ENCODE assay signal across 9 cellular contexts in the genomic region with DNA sequence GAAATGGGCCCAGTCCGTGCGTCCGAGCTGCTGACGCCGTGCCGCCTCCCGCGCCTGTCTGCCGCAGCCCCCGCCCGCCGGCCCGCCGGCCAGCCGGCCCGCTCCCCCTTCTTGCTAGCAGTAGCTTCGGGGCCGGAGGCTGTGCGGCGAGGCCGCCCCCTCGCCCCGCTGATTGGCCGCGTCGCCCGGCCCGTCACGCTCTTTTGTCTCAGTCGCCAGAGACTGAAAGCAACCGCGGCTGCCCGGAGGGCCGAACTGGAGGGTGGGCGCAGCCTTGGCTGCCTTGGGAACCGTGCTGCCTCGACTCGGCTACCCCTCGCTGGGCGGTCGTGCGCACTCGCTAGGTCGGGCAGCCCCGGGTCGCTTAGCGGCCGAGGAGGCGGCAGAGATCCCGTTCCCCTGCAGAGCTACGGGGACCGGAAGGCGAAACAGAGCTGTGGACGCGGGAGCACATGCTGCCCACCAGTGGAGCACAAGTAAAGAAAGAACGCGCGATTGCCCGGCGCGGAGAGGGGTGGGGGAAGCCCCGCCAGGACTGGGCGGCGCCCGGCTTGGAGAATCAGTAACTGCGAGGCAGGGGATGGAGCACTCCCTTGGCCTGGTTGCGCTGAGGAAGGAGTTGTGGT. TPM values are rescaled to one million over a fixed set of nuclear protein-coding genes. Genes with fewer than 3 reads are reported as not detected.
DNase-seq lines count a peak whose midpoint lies in the region; ATAC-seq and TF ChIP-seq lines count a peak whose summit lies in the region.
"Had no signal": no experiment of that assay in that cellular context is flagged by ENCODE, and none has a peak within 500 bp of the region (broad histone marks: within the 10 kb centered on the region; RNA-seq: fewer than 3 reads in every experiment).

A gene (plus strand): TSS at position 198 of the 626 bp plus-strand sequence. CDS start 1,589 bp downstream, outside the sequence.

- TF ChIP-seq POLR2A in GM19099 (IDR thresholded peaks at IDR 0.05; ENCODE audit: extremely low read depth, insufficient read length, low read depth) (peak; percentile 69), thyroid gland (IDR thresholded peaks at IDR 0.05) (peak in 1 of 2 donors; percentile 17)

- H3K27ac ChIP-seq in mucosa of rectum (ENCODE audit: low read depth in 2 of 2, low read length in 2 of 2): peak within 1 kb of the TSS in 1 of 2 donors; percentile 43
- H3K27ac ChIP-seq in thyroid gland: peak within 1 kb of the TSS in 1 of 3 donors; percentile 17
- H3K27ac ChIP-seq: VCaP had no signal

- H3K4me3 ChIP-seq in mucosa of rectum (ENCODE audit: low read length in 2 of 2) (peak within 1 kb of the TSS; percentile 47 to 66), thyroid gland (replicated peaks in 1 of 3) (peak within 1 kb of the TSS in 2 of 3 donors; percentile 25 to 26)

- WGBS in thyroid gland, 2 donors: no CpG with 5 or more reads among the region's 67 CpGs

- ATAC-seq in HG03159 (IDR thresholded peaks at IDR 0.05; ENCODE audit: unreplicated experiment) (peak; percentile 65), esophagus mucosa (peak; percentile 39)

- TF ChIP-seq CTCF in thyroid gland (IDR thresholded peaks at IDR 0.05): no peak

- H3K27me3 ChIP-seq in mucosa of rectum (ENCODE audit: control insufficient read depth in 2 of 2, insufficient read depth in 2 of 2, low read length in 2 of 2) (peaks cover 12 to 14% of the 10 kb centered on the region in 2 donors), thyroid gland (no peaks in the 10 kb centered on the region)

- H3K36me3 ChIP-seq in mucosa of rectum (ENCODE audit: control insufficient read depth in 2 of 2, insufficient read depth in 2 of 2, low read length in 2 of 2) (no peaks in the 10 kb centered on the region), thyroid gland (no peaks in the 10 kb centered on the region)

- intact Hi-C loops in thyroid gland (cut with DNase I): no loop called here

- peak in 12 of 14 donors; percentile 3 to 65 (median 34) for DNase-seq in C1 segment of cervical spinal cord (lab: John Stamatoyannopoulos, UW)
- DNase-seq in NCI-H510A (lab: John Stamatoyannopoulos, UW): peak; percentile 58
- DNase-seq in activated T-cell treated with anti-CD3 and anti-CD28 coated beads, Interleukin-2, amount 50 U/mL, for 1 hour: peak; percentile 39
- DNase-seq in thyroid gland: peak; percentile 10 to 15

- peak within 1 kb of the TSS in 1 of 2 donors; percentile 60 for H3K9ac ChIP-seq in mucosa of rectum (ENCODE audit: low read depth in 1 of 2, low read length in 2 of 2)

- H3K9me3 ChIP-seq in mucosa of rectum (ENCODE audit: control insufficient read depth in 2 of 2, low read length in 2 of 2): no peaks in the 10 kb centered on the region
- H3K9me3 ChIP-seq in thyroid gland: no peaks in the 10 kb centered on the region

- H3K4me1 ChIP-seq in mucosa of rectum (ENCODE audit: control insufficient read depth in 2 of 2, insufficient read depth in 2 of 2, low read length in 2 of 2): peaks cover 0 to 2% of the 10 kb centered on the region in 2 donors
- no peaks in the 10 kb centered on the region for H3K4me1 ChIP-seq in thyroid gland

RNA-seq across cellular contexts. Expression of the gene that starts here (rescaled TPM):
- total RNA-seq in esophagus mucosa (not detected), thyroid gland (under 1 TPM in 2 of 4 donors, not detected in 2; 0.21 to 0.67 TPM)

Comparison
In these comparisons a context has a peak if more than half of its experiments do, and no peak if none do; other contexts are left out.
1. Peak in ATAC-seq in esophagus mucosa; RNA of the gene not detected or under 1 TPM.
2. Peak in DNase-seq and H3K4me3 ChIP-seq in thyroid gland; RNA of the gene not detected or under 1 TPM.